Comparison of ENCODE assay signal across 8 cellular contexts in genomic region chr9:20622330-20623020, GRCh38. TPM values are rescaled to one million over a fixed set of nuclear protein-coding genes. Genes with fewer than 3 reads are reported as not detected.
DNase-seq lines count a peak whose midpoint lies in the region; ATAC-seq and TF ChIP-seq lines count a peak whose summit lies in the region.

Gene MLLT3, minus strand, starts transcription at chr9:20622499.

- CTCF ChIA-PET in BJ (lab: Yijun Ruan, JAX), result interaction anchor here (0.6 to 7.4 kb wide), 10 partner anchors 11 to 695 kb away, joined by 3 to 103 read pairs (median 6); no protein-coding TSS in a partner anchor

- DNase-seq in BJ (ENCODE audit: low read depth), result peak; percentile 73
- DNase-seq in GM19240 (ENCODE audit: insufficient read length, low spot score), result peak; percentile 54
- peak; percentile 86 for DNase-seq in NCI-H524 treated with DMSO at 0.1 percent for 48 hours (lab: John Stamatoyannopoulos, UW)
- peak; percentile 96 to 97 for DNase-seq in activated CD4-positive, alpha-beta T cell treated with anti-CD3 and anti-CD28 coated beads, Interleukin-2, amount 50 U/mL, for 48 hours
- peak; percentile 94 to 98 (median 96) for DNase-seq in dorsolateral prefrontal cortex
- peak; percentile 93 to 99 for DNase-seq in lower leg skin (ENCODE audit: low spot score in 2 of 2)
- peak; percentile 96 to 97 for DNase-seq in stimulated activated CD4-positive, alpha-beta T cell treated with anti-CD3 and anti-CD28 coated beads, Interleukin-4, amount 100 ng/mL, for 4 hours

- H3K4me3 ChIP-seq in BJ (ENCODE audit: low read depth, low read length), result peak within 1 kb of the TSS; percentile 77
- peak within 1 kb of the TSS; percentile 61 to 97 (median 90) for H3K4me3 ChIP-seq in dorsolateral prefrontal cortex
- H3K4me3 ChIP-seq in lower leg skin (ENCODE audit: low read depth, poor library complexity, severe bottlenecking), result peak within 1 kb of the TSS; percentile 61

- H3K27ac ChIP-seq in dorsolateral prefrontal cortex, result peak within 1 kb of the TSS; percentile 78 to 99 (median 97)

- TF ChIP-seq CTCF in BJ (IDR thresholded peaks at IDR 0.05; ENCODE audit: insufficient read depth, low read depth, low read length) (no peak), dorsolateral prefrontal cortex (IDR thresholded peaks at IDR 0.05 in 54 of 56, conservative IDR thresholded peaks at IDR 0.05 in 2 of 56; ENCODE audit: low read depth in 1 of 56, partially characterized antibody in 56 of 56) (peak in 50 of 56 donors; percentile 9 to 68 (median 45)), lower leg skin (IDR thresholded peaks at IDR 0.05) (no peak)

- peaks cover 2% of the 10 kb centered on the region; the same call in 1 of the 2 replicates for H3K36me3 ChIP-seq in BJ (ENCODE audit: control insufficient read depth, insufficient read depth, low read length)

- TF ChIP-seq POLR2A in lower leg skin (IDR thresholded peaks at IDR 0.05), result no peak

- peak; percentile 56 for ATAC-seq in HG03457 (IDR thresholded peaks at IDR 0.05; ENCODE audit: unreplicated experiment)

- 0% methylated on average over 36 to 41 of the region's 41 CpGs for WGBS in lower leg skin, 2 donors

- POLR2A ChIA-PET in BJ (lab: Charles Lee), result interaction anchor here (0.6 to 0.8 kb wide), 6 partner anchors 10 to 1385 kb away, joined by 4 to 11 read pairs (median 5); no protein-coding TSS in a partner anchor

- H3K27me3 ChIP-seq in BJ (ENCODE audit: control insufficient read depth, insufficient read depth, low read length), result no peaks in the 10 kb centered on the region
- no peaks in the 10 kb centered on the region for H3K27me3 ChIP-seq in dorsolateral prefrontal cortex

- intact Hi-C loops in dorsolateral prefrontal cortex (cut with DNase I), result loop anchor here (2.0 to 5.0 kb wide), 6 partner anchors 62 to 695 kb away; partner anchors contain the start of gene FOCAD (in 2 of the 2)
- intact Hi-C loops in lower leg skin (cut with DNase I; ENCODE audit: low total_unique reads), result loop anchor here (5.0 to 10.0 kb wide), 3 partner anchors 60 to 322 kb away; partner anchors contain the start of gene FOCAD

RNA-seq across cellular contexts. Expression of gene MLLT3, which starts in this region (rescaled TPM):
- polyA plus RNA-seq in BJ (2011; rRNA removed), result 13.8 and 32.1 TPM in 2 replicates
- polyA minus RNA-seq in BJ (2011; rRNA and poly(A)+ RNA removed), result 10.1 and 11.2 TPM in 2 replicates
- total RNA-seq in dorsolateral prefrontal cortex (10 to 100 TPM; 18.6 to 58.3 (median 34.2) TPM), lower leg skin (10 to 100 TPM; 10.6 to 15.2 (median 12.5) TPM)

Comparison
In these comparisons a context has a peak if more than half of its experiments do, and no peak if none do; other contexts are left out.
1. Peak in every context shown above with its lines: DNase-seq, ATAC-seq, H3K4me3 ChIP-seq and H3K27ac ChIP-seq.
2. CTCF ChIP-seq: peak in dorsolateral prefrontal cortex (50 of 56); none in BJ (single experiment) and lower leg skin (0 of 3).